Comparison of ENCODE assay signal across 30 cellular contexts in the genomic region with DNA sequence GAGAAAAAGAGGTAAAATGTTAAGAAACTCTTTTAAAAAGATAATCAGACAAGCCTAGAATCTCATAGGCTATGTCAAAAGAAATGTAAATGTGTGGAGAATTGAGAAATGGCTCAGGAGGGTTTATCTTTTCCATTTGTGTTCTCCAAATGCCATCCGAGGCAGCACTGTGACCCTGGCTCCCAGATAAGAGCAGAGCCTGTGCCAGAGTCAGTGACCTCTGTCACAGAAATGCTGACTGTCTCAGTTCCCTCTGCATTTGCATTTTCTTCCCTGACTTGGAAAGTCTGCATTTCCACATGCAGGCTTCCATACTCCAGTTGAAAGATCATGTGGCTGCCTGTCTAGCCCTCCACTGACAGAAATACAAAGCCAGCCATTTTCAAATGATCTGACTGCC. TPM values are rescaled to one million over a fixed set of nuclear protein-coding genes. Genes with fewer than 3 reads are reported as not detected.
A peak's percentile ranks its signal among the peaks of the same experiment; 100 is the strongest.
DNase-seq lines count a peak whose midpoint lies in the region; ATAC-seq, FAIRE-seq and TF ChIP-seq lines count a peak whose summit lies in the region.
"Had no signal": no experiment of that assay in that cellular context is flagged by ENCODE, and none has a peak within 500 bp of the region (broad histone marks: within the 10 kb centered on the region; RNA-seq: fewer than 3 reads in every experiment).

No MANE protein-coding gene starts in this region.

- POLR2A ChIA-PET in HepG2 (lab: Yijun Ruan, JAX) (no interaction called here), HEK293T (lab: Yijun Ruan, JAX) (no interaction called here)

- DNase-seq in right lobe of liver (peak in 1 of 3 donors; percentile 50), HepG2 (ENCODE audit: low spot score) (no peak), hepatocyte (ENCODE audit: low spot score) (peak; percentile 38), neuronal stem cell (ENCODE audit: low spot score) (no peak), testis (peak; percentile 32), HEK293T (ENCODE audit: extremely low spot score) (no peak), HPDE6-E6E7 (ENCODE audit: extremely low spot score) (no peak), DMS114 treated with DMSO at 0.1 percent for 48 hours (lab: John Stamatoyannopoulos, UW; ENCODE audit: unreplicated experiment) (no peak)
- DNase-seq: 8988T; ACHN; AML-193; BE2C; CD4-positive, alpha-beta T cell; CD8-positive, alpha-beta memory T cell; DMS 273 treated with DMSO at 0.1 percent for 48 hours; DMS53; DMS79 treated with DMSO at 0.1 percent for 48 hours; GF-D8; GM23248; H7; HCEC 1CT had no signal

- H3K4me2 ChIP-seq in HepG2 (ENCODE audit: low read depth, low read length) (no peak overlapping the region), hepatocyte (no peak overlapping the region), neuronal stem cell (ENCODE audit: insufficient read depth, low read length, poor library complexity, severe bottlenecking) (no peak overlapping the region)
- H3K4me2 ChIP-seq: A549; BLaER1 treated with 17β-estradiol and CSF1 and Interleukin-3, amounts not matched to agents 10 nM and 100 nM had no signal

- H3K18ac ChIP-seq in neuronal stem cell (ENCODE audit: low read length), result no peak overlapping the region

- H2BK120ac ChIP-seq in neuronal stem cell (ENCODE audit: low read depth, low read length), result no peak overlapping the region

- no peak for TF ChIP-seq POLR2A in right lobe of liver (IDR thresholded peaks at IDR 0.05)
- TF ChIP-seq POLR2A in HepG2 (IDR thresholded peaks at IDR 0.05; ENCODE audit: insufficient read depth in 1 of 2, low read depth in 2 of 2, low read length in 2 of 2), result no peak
- no peak for TF ChIP-seq POLR2A in testis (IDR thresholded peaks at IDR 0.05)

- H3K4me3 ChIP-seq in right lobe of liver, result no peak overlapping the region
- no peak overlapping the region for H3K4me3 ChIP-seq in HepG2 (replicated peaks in 1 of 3; ENCODE audit: insufficient read depth in 1 of 3, low read depth in 2 of 3, low read length in 3 of 3)
- no peak overlapping the region for H3K4me3 ChIP-seq in hepatocyte
- no peak overlapping the region for H3K4me3 ChIP-seq in neuronal stem cell (ENCODE audit: low read length in 2 of 2)
- no peak overlapping the region for H3K4me3 ChIP-seq in testis
- H3K4me3 ChIP-seq: A549; BLaER1 treated with 17β-estradiol and CSF1 and Interleukin-3, amounts not matched to agents 10 nM and 100 nM; GM23248 had no signal

- H3K4me1 ChIP-seq in right lobe of liver (no peaks in the 10 kb centered on the region), HepG2 (ENCODE audit: insufficient read depth, low read length) (no peaks in the 10 kb centered on the region; the same call in 1 of the 2 replicates), hepatocyte (ENCODE audit: insufficient read depth) (peaks cover 8% of the 10 kb centered on the region), neuronal stem cell (ENCODE audit: control insufficient read depth in 2 of 2, insufficient read depth in 1 of 2, low read depth in 1 of 2, low read length in 2 of 2) (peaks cover 3% of the 10 kb centered on the region in 2 donors), testis (peaks cover 2% of the 10 kb centered on the region)
- H3K4me1 ChIP-seq: A549, BE2C had no signal

- WGBS in right lobe of liver (ENCODE audit: insufficient coverage, low coverage, low lambda C conversion rate, missing lambda C conversion rate), result 20% methylated on average over 1 of the region's 1 CpG
- WGBS in HepG2 (ENCODE audit: low lambda C conversion rate), result 0% methylated on average over 1 of the region's 1 CpG
- 40% methylated on average over 1 of the region's 1 CpG for WGBS in hepatocyte (ENCODE audit: low lambda C conversion rate, missing lambda C conversion rate)
- WGBS in neuronal stem cell (ENCODE audit: extremely low coverage in 2 of 2, insufficient read length in 2 of 2, insufficient replicate concordance in 1 of 2), 2 donors, result no CpG with 5 or more reads among the region's 1 CpG
- WGBS in testis, 2 donors, result 23 to 53% methylated on average over 1 of the region's 1 CpG

- H3K4ac ChIP-seq in neuronal stem cell (ENCODE audit: low read length), result no peak overlapping the region

- FAIRE-seq in HepG2 (lab: Jason Lieb, UNC), result no peak
- FAIRE-seq: A549, D721Med, GM12891, GM18507, H1 had no signal

- no peaks in the 10 kb centered on the region for H3K36me3 ChIP-seq in right lobe of liver
- no peaks in the 10 kb centered on the region for H3K36me3 ChIP-seq in HepG2 (replicated peaks in 1 of 2; ENCODE audit: control insufficient read depth in 1 of 2, insufficient read depth in 2 of 2, low read length in 2 of 2)
- no peaks in the 10 kb centered on the region for H3K36me3 ChIP-seq in hepatocyte (replicated peaks; ENCODE audit: insufficient read depth, low read depth)
- no peaks in the 10 kb centered on the region for H3K36me3 ChIP-seq in neuronal stem cell (replicated peaks in 1 of 2; ENCODE audit: control insufficient read depth in 2 of 2, insufficient read depth in 2 of 2, low read length in 2 of 2)
- H3K36me3 ChIP-seq in testis (ENCODE audit: low read depth, missing control alignments), result no peaks in the 10 kb centered on the region
- H3K36me3 ChIP-seq: BE2C; BLaER1 treated with 17β-estradiol and CSF1 and Interleukin-3, amounts not matched to agents 10 nM and 100 nM had no signal

- H2AK5ac ChIP-seq in neuronal stem cell (ENCODE audit: low read depth, low read length), result no peak overlapping the region

- H2BK15ac ChIP-seq in neuronal stem cell (ENCODE audit: low read length), result no peak overlapping the region

- no peak overlapping the region for H4K8ac ChIP-seq in neuronal stem cell (ENCODE audit: low read depth, low read length)

- no peaks in the 10 kb centered on the region for H3K9me2 ChIP-seq in hepatocyte (replicated peaks; ENCODE audit: insufficient read depth)

- H3K23ac ChIP-seq in neuronal stem cell (ENCODE audit: low read depth, low read length, poor library complexity), result no peak overlapping the region

- TF ChIP-seq CTCF in right lobe of liver (IDR thresholded peaks at IDR 0.05), result no peak
- no peak for TF ChIP-seq CTCF in HepG2 (CRISPR knock-in tag; IDR thresholded peaks at IDR 0.05)
- TF ChIP-seq CTCF in hepatocyte (IDR thresholded peaks at IDR 0.05; ENCODE audit: poor library complexity), result no peak
- no peak for TF ChIP-seq CTCF in testis (IDR thresholded peaks at IDR 0.05)

- H3K9me3 ChIP-seq in right lobe of liver (no peaks in the 10 kb centered on the region), HepG2 (ENCODE audit: low read length) (no peaks in the 10 kb centered on the region), hepatocyte (ENCODE audit: low read depth) (no peaks in the 10 kb centered on the region), neuronal stem cell (replicated peaks in 1 of 2; ENCODE audit: control insufficient read depth in 2 of 2, insufficient read depth in 1 of 2, low read depth in 1 of 2, low read length in 2 of 2) (no peaks in the 10 kb centered on the region), testis (no peaks in the 10 kb centered on the region)
- H3K9me3 ChIP-seq: A549; BE2C; BLaER1 treated with 17β-estradiol and CSF1 and Interleukin-3, amounts not matched to agents 10 nM and 100 nM had no signal

- TF ChIP-seq EP300 in HepG2 (IDR thresholded peaks at IDR 0.05; ENCODE audit: low read depth in 2 of 2, low read length in 2 of 2) (no peak), HepG2 (CRISPR knock-in tag; IDR thresholded peaks at IDR 0.05; ENCODE audit: borderline replicate concordance) (no peak)

- intact Hi-C loops in right lobe of liver (cut with DNase I) (no loop called here), HepG2 (cut with micrococcal nuclease; ENCODE audit: unreplicated experiment) (no loop called here), testis (cut with DNase I; ENCODE audit: low total_unique reads) (no loop called here)

- H3K79me2 ChIP-seq in HepG2 (ENCODE audit: insufficient read depth, low read length), result no peaks in the 10 kb centered on the region
- H3K79me2 ChIP-seq in hepatocyte, result no peaks in the 10 kb centered on the region

- no peak overlapping the region for H2AFZ ChIP-seq in HepG2 (ENCODE audit: low read length)
- no peak overlapping the region for H2AFZ ChIP-seq in hepatocyte
- peak overlapping the region; percentile 64 for H2AFZ ChIP-seq in neuronal stem cell (ENCODE audit: low read length)
- H2AFZ ChIP-seq: GM23248 had no signal

- ATAC-seq in right lobe of liver (peak; percentile 39 to 90 (median 62)), HepG2 (no peak)
- ATAC-seq: A549 had no signal

- no peak for TF ChIP-seq RAD21 in HepG2 (CRISPR knock-in tag; IDR thresholded peaks at IDR 0.05)

- H4K91ac ChIP-seq in neuronal stem cell (ENCODE audit: low read depth, low read length, poor library complexity), result no peak overlapping the region

- CTCF ChIA-PET in HepG2 (lab: Yijun Ruan, JAX; ENCODE audit: low intra/inter-chr PET ratio, low total read pairs) (no interaction called here), HEK293T (lab: Yijun Ruan, JAX) (no interaction called here)

- H3K27me3 ChIP-seq in right lobe of liver (no peaks in the 10 kb centered on the region), HepG2 (ENCODE audit: control insufficient read depth in 1 of 2, insufficient read depth in 2 of 2, low read length in 2 of 2) (peaks cover 0 to 6% of the 10 kb centered on the region in 2 experiments; a peak in 1 of 5 replicates), hepatocyte (no peaks in the 10 kb centered on the region), neuronal stem cell (ENCODE audit: control insufficient read depth in 3 of 3, insufficient read depth in 3 of 3, low read depth in 1 of 3, low read length in 3 of 3) (no peaks in the 10 kb centered on the region), testis (no peaks in the 10 kb centered on the region)
- H3K27me3 ChIP-seq: BLaER1 treated with 17β-estradiol and CSF1 and Interleukin-3, amounts not matched to agents 10 nM and 100 nM had no signal

- in situ Hi-C loops in HepG2 (cut with HindIII; ENCODE audit: extremely low pct_ligation_motif_present, low pct_unique_long_range_greater_than_20kb), result no loop called here

- H2BK5ac ChIP-seq in neuronal stem cell (ENCODE audit: low read length), result no peak overlapping the region

- no peak overlapping the region for H2BK12ac ChIP-seq in neuronal stem cell (ENCODE audit: low read length)

- no peak overlapping the region for H3K14ac ChIP-seq in neuronal stem cell (ENCODE audit: low read length)

- peaks cover 2% of the 10 kb centered on the region for H3K79me1 ChIP-seq in neuronal stem cell (ENCODE audit: low read depth, low read length)

- no TSS peak for BruUV-seq in HepG2 (replicated peaks; lab: Mats Ljungman, UMichigan)

- H3K27ac ChIP-seq in right lobe of liver, result no peak overlapping the region
- no peak overlapping the region for H3K27ac ChIP-seq in HepG2 (ENCODE audit: extremely low read length, insufficient read depth, low read length)
- H3K27ac ChIP-seq in hepatocyte, result no peak overlapping the region
- H3K27ac ChIP-seq in neuronal stem cell (replicated peaks; ENCODE audit: low read length), result no peak overlapping the region
- no peak overlapping the region for H3K27ac ChIP-seq in testis
- H3K27ac ChIP-seq: A549; BLaER1 treated with 17β-estradiol and CSF1 and Interleukin-3, amounts not matched to agents 10 nM and 100 nM; GM23248 had no signal

- H4K20me1 ChIP-seq in HepG2 (ENCODE audit: insufficient read depth, low read length) (no peaks in the 10 kb centered on the region), hepatocyte (ENCODE audit: insufficient read depth, poor library complexity, severe bottlenecking) (no peaks in the 10 kb centered on the region)
- H4K20me1 ChIP-seq: BLaER1 treated with 17β-estradiol and CSF1 and Interleukin-3, amounts not matched to agents 10 nM and 100 nM had no signal

- no peak overlapping the region for H3K9ac ChIP-seq in HepG2 (ENCODE audit: insufficient read depth, low read depth, low read length)
- no peak overlapping the region for H3K9ac ChIP-seq in neuronal stem cell (ENCODE audit: low read depth, low read length, poor library complexity)
- H3K9ac ChIP-seq: BLaER1 treated with 17β-estradiol and CSF1 and Interleukin-3, amounts not matched to agents 10 nM and 100 nM; GM23248 had no signal

RNA-seq across cellular contexts. Expression of a gene that starts 42.0 kb away (rescaled TPM):
- total RNA-seq in right lobe of liver (not detected), HepG2 (2016; rRNA removed; fragmentation: Illumina TruSeq; extraction: Trizol) (not detected in 2 replicates), hepatocyte (0.56 TPM in 1 of 2 replicates, not detected in the other), testis (under 1 TPM; 0.08 to 0.31 TPM)
- total RNA-seq in HepG2 (2016; cell fraction: cytosol; rRNA removed; fragmentation: Illumina TruSeq; extraction: Trizol; ENCODE audit: low read depth), result not detected in 2 replicates
- total RNA-seq in HepG2 (2016; cell fraction: insoluble cytoplasmic fraction; rRNA removed; fragmentation: Illumina TruSeq; extraction: Trizol), result not detected in 2 replicates
- not detected in 2 replicates for total RNA-seq in HepG2 (2016; cell fraction: membrane; rRNA removed; fragmentation: Illumina TruSeq; extraction: Trizol)
- not detected in 2 replicates for total RNA-seq in HepG2 (2016; cell fraction: nucleus; rRNA removed; fragmentation: Illumina TruSeq; extraction: Trizol)
- polyA plus RNA-seq in HepG2 (2011; rRNA removed) (not detected in 2 replicates), hepatocyte (0.57 and 0.70 TPM in 2 replicates), testis (ENCODE audit: insufficient read depth, low read depth, low replicate concordance) (2.5 TPM)
- polyA plus RNA-seq in HepG2 (2011; cell fraction: cytosol; rRNA removed), result not detected in 2 replicates
- not detected in 2 replicates for polyA plus RNA-seq in HepG2 (2011; cell fraction: nucleus; rRNA removed)
- polyA plus RNA-seq in HepG2 (2012), result not detected in 2 replicates
- not detected in 2 replicates for polyA plus RNA-seq in HepG2 (2016; cell fraction: cytosol; fragmentation: Illumina TruSeq; extraction: Trizol; ENCODE audit: low read depth)
- not detected in 2 replicates for polyA plus RNA-seq in HepG2 (2016; cell fraction: insoluble cytoplasmic fraction; fragmentation: Illumina TruSeq; extraction: Trizol; ENCODE audit: low read depth)
- polyA plus RNA-seq in HepG2 (2016; cell fraction: membrane; fragmentation: Illumina TruSeq; extraction: Trizol; ENCODE audit: low read depth), result not detected in 2 replicates
- polyA plus RNA-seq in HepG2 (2016; cell fraction: nucleus; fragmentation: Illumina TruSeq; extraction: Trizol; ENCODE audit: insufficient read depth, low read depth), result not detected in 2 replicates
- polyA minus RNA-seq in HepG2 (2011; rRNA and poly(A)+ RNA removed; ENCODE audit: low replicate concordance), result not detected in 2 replicates
- not detected in 2 replicates for polyA minus RNA-seq in HepG2 (2011; cell fraction: cytosol; rRNA and poly(A)+ RNA removed)
- not detected in 2 replicates for polyA minus RNA-seq in HepG2 (2011; cell fraction: nucleus; rRNA and poly(A)+ RNA removed)
- 0.24 TPM for polyA plus RNA-seq in neuronal stem cell (2013, experiment 1 of 2)
- polyA plus RNA-seq in neuronal stem cell (2013, experiment 2 of 2), result 0.25 TPM
- total RNA-seq: CD4-positive, alpha-beta T cell; CD8-positive, alpha-beta memory T cell; Daoy; G401; GM23248 had no signal
- polyA plus RNA-seq: A549; CD14-positive monocyte; CD8-positive, alpha-beta memory T cell; GM23248 had no signal

Comparison
In these comparisons a context has a peak if more than half of its experiments do, and no peak if none do; other contexts are left out.
1. DNase-seq: peak in hepatocyte (single experiment) and testis (single experiment); none in HepG2 (single experiment), neuronal stem cell (single experiment), HEK293T (single experiment), HPDE6-E6E7 (single experiment) and DMS114 treated with DMSO at 0.1 percent for 48 hours (single experiment).